ENCODE assay signal across 1 cellular context in the genomic region with DNA sequence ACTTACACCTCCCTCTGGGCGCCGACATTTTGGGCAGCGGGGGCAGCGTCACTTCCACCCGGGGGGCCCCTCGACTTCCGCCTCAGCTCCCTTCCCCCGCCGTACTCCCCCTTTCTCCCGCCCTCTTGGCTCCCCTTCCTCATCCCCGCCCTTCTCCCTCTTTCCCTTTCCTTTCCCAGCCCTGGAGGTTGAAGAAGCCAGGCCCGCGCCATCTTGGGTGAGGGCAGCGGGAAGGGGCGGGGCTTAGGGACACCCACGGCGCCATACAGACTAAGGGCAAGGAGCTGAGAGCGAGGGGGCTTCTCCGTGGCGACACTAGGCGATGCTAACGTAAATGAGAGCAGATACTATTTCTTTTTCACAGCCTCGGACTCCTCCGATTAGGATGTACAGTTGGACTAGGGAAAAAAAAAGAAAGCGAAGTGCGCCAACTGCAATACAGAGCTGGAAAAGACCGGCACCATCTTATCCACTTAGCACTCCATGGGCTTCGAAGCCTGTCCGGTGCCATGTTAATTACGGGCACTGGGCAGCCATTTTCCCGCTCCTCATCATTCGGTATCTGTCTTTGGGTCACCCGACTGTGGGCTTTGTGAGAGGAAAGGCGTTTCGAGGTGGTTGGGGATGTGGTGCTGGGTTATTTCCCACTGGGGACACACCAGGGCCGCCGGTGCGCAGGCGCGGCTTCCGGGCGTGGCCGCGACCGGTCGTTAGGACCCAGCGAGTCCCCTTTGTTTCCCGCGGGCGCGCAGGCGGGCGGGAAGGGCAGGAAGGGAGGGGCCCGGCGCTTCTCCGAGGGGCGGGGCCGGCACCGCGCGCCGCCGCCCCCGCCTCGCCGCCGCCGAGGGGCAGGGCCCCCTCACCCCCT.
TF ChIP-seq lines count a peak whose summit lies in the region.

A gene with protein sequence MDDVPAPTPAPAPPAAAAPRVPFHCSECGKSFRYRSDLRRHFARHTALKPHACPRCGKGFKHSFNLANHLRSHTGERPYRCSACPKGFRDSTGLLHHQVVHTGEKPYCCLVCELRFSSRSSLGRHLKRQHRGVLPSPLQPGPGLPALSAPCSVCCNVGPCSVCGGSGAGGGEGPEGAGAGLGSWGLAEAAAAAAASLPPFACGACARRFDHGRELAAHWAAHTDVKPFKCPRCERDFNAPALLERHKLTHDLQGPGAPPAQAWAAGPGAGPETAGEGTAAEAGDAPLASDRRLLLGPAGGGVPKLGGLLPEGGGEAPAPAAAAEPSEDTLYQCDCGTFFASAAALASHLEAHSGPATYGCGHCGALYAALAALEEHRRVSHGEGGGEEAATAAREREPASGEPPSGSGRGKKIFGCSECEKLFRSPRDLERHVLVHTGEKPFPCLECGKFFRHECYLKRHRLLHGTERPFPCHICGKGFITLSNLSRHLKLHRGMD (minus strand): TSS at position 50 of the 868 bp plus-strand sequence. CDS start 1,652 bp downstream, outside the sequence.
A gene with protein sequence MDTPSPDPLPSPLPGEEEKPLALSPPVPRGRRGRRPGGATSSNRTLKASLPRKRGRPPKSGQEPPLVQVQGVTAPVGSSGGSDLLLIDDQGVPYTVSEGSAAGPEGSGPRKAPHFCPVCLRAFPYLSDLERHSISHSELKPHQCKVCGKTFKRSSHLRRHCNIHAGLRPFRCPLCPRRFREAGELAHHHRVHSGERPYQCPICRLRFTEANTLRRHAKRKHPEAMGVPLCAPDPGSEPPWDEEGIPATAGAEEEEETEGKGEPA (plus strand): TSS at position 821 of the 868 bp plus-strand sequence. CDS start 1,825 bp downstream, outside the sequence.

TF ChIP-seq in K562, 482 proteins besides CTCF, POLR2A, EP300 and RAD21 (continued from another document and continues in another):
- TF ChIP-seq, protein P1, sequence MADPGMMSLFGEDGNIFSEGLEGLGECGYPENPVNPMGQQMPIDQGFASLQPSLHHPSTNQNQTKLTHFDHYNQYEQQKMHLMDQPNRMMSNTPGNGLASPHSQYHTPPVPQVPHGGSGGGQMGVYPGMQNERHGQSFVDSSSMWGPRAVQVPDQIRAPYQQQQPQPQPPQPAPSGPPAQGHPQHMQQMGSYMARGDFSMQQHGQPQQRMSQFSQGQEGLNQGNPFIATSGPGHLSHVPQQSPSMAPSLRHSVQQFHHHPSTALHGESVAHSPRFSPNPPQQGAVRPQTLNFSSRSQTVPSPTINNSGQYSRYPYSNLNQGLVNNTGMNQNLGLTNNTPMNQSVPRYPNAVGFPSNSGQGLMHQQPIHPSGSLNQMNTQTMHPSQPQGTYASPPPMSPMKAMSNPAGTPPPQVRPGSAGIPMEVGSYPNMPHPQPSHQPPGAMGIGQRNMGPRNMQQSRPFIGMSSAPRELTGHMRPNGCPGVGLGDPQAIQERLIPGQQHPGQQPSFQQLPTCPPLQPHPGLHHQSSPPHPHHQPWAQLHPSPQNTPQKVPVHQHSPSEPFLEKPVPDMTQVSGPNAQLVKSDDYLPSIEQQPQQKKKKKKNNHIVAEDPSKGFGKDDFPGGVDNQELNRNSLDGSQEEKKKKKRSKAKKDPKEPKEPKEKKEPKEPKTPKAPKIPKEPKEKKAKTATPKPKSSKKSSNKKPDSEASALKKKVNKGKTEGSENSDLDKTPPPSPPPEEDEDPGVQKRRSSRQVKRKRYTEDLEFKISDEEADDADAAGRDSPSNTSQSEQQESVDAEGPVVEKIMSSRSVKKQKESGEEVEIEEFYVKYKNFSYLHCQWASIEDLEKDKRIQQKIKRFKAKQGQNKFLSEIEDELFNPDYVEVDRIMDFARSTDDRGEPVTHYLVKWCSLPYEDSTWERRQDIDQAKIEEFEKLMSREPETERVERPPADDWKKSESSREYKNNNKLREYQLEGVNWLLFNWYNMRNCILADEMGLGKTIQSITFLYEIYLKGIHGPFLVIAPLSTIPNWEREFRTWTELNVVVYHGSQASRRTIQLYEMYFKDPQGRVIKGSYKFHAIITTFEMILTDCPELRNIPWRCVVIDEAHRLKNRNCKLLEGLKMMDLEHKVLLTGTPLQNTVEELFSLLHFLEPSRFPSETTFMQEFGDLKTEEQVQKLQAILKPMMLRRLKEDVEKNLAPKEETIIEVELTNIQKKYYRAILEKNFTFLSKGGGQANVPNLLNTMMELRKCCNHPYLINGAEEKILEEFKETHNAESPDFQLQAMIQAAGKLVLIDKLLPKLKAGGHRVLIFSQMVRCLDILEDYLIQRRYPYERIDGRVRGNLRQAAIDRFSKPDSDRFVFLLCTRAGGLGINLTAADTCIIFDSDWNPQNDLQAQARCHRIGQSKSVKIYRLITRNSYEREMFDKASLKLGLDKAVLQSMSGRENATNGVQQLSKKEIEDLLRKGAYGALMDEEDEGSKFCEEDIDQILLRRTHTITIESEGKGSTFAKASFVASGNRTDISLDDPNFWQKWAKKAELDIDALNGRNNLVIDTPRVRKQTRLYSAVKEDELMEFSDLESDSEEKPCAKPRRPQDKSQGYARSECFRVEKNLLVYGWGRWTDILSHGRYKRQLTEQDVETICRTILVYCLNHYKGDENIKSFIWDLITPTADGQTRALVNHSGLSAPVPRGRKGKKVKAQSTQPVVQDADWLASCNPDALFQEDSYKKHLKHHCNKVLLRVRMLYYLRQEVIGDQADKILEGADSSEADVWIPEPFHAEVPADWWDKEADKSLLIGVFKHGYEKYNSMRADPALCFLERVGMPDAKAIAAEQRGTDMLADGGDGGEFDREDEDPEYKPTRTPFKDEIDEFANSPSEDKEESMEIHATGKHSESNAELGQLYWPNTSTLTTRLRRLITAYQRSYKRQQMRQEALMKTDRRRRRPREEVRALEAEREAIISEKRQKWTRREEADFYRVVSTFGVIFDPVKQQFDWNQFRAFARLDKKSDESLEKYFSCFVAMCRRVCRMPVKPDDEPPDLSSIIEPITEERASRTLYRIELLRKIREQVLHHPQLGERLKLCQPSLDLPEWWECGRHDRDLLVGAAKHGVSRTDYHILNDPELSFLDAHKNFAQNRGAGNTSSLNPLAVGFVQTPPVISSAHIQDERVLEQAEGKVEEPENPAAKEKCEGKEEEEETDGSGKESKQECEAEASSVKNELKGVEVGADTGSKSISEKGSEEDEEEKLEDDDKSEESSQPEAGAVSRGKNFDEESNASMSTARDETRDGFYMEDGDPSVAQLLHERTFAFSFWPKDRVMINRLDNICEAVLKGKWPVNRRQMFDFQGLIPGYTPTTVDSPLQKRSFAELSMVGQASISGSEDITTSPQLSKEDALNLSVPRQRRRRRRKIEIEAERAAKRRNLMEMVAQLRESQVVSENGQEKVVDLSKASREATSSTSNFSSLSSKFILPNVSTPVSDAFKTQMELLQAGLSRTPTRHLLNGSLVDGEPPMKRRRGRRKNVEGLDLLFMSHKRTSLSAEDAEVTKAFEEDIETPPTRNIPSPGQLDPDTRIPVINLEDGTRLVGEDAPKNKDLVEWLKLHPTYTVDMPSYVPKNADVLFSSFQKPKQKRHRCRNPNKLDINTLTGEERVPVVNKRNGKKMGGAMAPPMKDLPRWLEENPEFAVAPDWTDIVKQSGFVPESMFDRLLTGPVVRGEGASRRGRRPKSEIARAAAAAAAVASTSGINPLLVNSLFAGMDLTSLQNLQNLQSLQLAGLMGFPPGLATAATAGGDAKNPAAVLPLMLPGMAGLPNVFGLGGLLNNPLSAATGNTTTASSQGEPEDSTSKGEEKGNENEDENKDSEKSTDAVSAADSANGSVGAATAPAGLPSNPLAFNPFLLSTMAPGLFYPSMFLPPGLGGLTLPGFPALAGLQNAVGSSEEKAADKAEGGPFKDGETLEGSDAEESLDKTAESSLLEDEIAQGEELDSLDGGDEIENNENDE (IDR thresholded peaks at IDR 0.05; ENCODE audit: low read depth, low read length) = no peak
- TF ChIP-seq HLTF (IDR thresholded peaks at IDR 0.05) (no peak), ZNF75A (CRISPR knock-in tag; IDR thresholded peaks at IDR 0.05) (no peak), ARNT (IDR thresholded peaks at IDR 0.05) (no peak), OTX1 (CRISPR knock-in tag; IDR thresholded peaks at IDR 0.05) (peak; percentile 69; the same call in 1 of the 2 replicates), EHMT2 (IDR thresholded peaks at IDR 0.05) (no peak), ZNF175 (CRISPR knock-in tag; IDR thresholded peaks at IDR 0.05; ENCODE audit: low read depth) (peak; percentile 95), ZFPM2 (CRISPR knock-in tag; IDR thresholded peaks at IDR 0.05) (no peak), BRD4 (IDR thresholded peaks at IDR 0.05) (no peak), ZNF695 (CRISPR knock-in tag; IDR thresholded peaks at IDR 0.05) (no peak), PTTG1 (tag; IDR thresholded peaks at IDR 0.05; ENCODE audit: low read depth) (0 out of 2 replicates have a peak, but pooled peaks have one; percentile 38), HIVEP1 (CRISPR knock-in tag; IDR thresholded peaks at IDR 0.05) (no peak), SRSF7 (optimal IDR thresholded peaks at IDR 0.05; ENCODE audit: low read depth, low read length) (no peak), ZKSCAN3 (CRISPR knock-in tag; IDR thresholded peaks at IDR 0.05) (no peak), TARDBP (IDR thresholded peaks at IDR 0.05) (no peak), MCM3 (IDR thresholded peaks at IDR 0.05) (no peak), ESRRB (CRISPR knock-in tag; IDR thresholded peaks at IDR 0.05; ENCODE audit: borderline replicate concordance) (no peak), MCM2 (IDR thresholded peaks at IDR 0.05; ENCODE audit: low read depth) (no peak), ELF4 (CRISPR knock-in tag; IDR thresholded peaks at IDR 0.05) (no peak), NFRKB (IDR thresholded peaks at IDR 0.05; ENCODE audit: low read depth) (peak; percentile 97), ZNF561 (CRISPR knock-in tag; conservative IDR thresholded peaks at IDR 0.05) (no peak), ZNF583 (CRISPR knock-in tag; IDR thresholded peaks at IDR 0.05) (0 out of 2 replicates have a peak, but pooled peaks have one; percentile 45), MAZ (CRISPR knock-in tag; conservative IDR thresholded peaks at IDR 0.05 in 1 of 2, IDR thresholded peaks at IDR 0.05 in 1 of 2) (peak; percentile 93 to 96), DDX20 (tag; IDR thresholded peaks at IDR 0.05; ENCODE audit: low read depth) (no peak)
- TF ChIP-seq, protein P2, sequence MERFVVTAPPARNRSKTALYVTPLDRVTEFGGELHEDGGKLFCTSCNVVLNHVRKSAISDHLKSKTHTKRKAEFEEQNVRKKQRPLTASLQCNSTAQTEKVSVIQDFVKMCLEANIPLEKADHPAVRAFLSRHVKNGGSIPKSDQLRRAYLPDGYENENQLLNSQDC (CRISPR knock-in tag; IDR thresholded peaks at IDR 0.05) = no peak
- TF ChIP-seq, protein P3, sequence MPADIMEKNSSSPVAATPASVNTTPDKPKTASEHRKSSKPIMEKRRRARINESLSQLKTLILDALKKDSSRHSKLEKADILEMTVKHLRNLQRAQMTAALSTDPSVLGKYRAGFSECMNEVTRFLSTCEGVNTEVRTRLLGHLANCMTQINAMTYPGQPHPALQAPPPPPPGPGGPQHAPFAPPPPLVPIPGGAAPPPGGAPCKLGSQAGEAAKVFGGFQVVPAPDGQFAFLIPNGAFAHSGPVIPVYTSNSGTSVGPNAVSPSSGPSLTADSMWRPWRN (IDR thresholded peaks at IDR 0.05; ENCODE audit: low read depth) = no peak
- TF ChIP-seq, protein P4, sequence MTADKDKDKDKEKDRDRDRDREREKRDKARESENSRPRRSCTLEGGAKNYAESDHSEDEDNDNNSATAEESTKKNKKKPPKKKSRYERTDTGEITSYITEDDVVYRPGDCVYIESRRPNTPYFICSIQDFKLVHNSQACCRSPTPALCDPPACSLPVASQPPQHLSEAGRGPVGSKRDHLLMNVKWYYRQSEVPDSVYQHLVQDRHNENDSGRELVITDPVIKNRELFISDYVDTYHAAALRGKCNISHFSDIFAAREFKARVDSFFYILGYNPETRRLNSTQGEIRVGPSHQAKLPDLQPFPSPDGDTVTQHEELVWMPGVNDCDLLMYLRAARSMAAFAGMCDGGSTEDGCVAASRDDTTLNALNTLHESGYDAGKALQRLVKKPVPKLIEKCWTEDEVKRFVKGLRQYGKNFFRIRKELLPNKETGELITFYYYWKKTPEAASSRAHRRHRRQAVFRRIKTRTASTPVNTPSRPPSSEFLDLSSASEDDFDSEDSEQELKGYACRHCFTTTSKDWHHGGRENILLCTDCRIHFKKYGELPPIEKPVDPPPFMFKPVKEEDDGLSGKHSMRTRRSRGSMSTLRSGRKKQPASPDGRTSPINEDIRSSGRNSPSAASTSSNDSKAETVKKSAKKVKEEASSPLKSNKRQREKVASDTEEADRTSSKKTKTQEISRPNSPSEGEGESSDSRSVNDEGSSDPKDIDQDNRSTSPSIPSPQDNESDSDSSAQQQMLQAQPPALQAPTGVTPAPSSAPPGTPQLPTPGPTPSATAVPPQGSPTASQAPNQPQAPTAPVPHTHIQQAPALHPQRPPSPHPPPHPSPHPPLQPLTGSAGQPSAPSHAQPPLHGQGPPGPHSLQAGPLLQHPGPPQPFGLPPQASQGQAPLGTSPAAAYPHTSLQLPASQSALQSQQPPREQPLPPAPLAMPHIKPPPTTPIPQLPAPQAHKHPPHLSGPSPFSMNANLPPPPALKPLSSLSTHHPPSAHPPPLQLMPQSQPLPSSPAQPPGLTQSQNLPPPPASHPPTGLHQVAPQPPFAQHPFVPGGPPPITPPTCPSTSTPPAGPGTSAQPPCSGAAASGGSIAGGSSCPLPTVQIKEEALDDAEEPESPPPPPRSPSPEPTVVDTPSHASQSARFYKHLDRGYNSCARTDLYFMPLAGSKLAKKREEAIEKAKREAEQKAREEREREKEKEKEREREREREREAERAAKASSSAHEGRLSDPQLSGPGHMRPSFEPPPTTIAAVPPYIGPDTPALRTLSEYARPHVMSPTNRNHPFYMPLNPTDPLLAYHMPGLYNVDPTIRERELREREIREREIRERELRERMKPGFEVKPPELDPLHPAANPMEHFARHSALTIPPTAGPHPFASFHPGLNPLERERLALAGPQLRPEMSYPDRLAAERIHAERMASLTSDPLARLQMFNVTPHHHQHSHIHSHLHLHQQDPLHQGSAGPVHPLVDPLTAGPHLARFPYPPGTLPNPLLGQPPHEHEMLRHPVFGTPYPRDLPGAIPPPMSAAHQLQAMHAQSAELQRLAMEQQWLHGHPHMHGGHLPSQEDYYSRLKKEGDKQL (CRISPR knock-in tag; IDR thresholded peaks at IDR 0.05; ENCODE audit: borderline replicate concordance) = no peak
- TF ChIP-seq, protein P5, sequence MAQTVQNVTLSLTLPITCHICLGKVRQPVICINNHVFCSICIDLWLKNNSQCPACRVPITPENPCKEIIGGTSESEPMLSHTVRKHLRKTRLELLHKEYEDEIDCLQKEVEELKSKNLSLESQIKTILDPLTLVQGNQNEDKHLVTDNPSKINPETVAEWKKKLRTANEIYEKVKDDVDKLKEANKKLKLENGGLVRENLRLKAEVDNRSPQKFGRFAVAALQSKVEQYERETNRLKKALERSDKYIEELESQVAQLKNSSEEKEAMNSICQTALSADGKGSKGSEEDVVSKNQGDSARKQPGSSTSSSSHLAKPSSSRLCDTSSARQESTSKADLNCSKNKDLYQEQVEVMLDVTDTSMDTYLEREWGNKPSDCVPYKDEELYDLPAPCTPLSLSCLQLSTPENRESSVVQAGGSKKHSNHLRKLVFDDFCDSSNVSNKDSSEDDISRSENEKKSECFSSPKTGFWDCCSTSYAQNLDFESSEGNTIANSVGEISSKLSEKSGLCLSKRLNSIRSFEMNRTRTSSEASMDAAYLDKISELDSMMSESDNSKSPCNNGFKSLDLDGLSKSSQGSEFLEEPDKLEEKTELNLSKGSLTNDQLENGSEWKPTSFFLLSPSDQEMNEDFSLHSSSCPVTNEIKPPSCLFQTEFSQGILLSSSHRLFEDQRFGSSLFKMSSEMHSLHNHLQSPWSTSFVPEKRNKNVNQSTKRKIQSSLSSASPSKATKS (CRISPR knock-in tag; IDR thresholded peaks at IDR 0.05) = no peak; the same call in 1 of the 2 replicates
- TF ChIP-seq, protein P6, sequence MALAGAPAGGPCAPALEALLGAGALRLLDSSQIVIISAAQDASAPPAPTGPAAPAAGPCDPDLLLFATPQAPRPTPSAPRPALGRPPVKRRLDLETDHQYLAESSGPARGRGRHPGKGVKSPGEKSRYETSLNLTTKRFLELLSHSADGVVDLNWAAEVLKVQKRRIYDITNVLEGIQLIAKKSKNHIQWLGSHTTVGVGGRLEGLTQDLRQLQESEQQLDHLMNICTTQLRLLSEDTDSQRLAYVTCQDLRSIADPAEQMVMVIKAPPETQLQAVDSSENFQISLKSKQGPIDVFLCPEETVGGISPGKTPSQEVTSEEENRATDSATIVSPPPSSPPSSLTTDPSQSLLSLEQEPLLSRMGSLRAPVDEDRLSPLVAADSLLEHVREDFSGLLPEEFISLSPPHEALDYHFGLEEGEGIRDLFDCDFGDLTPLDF (CRISPR knock-in tag; IDR thresholded peaks at IDR 0.05) = peak; percentile 93
